In genomic region chr4:39042365-39042764, GRCh38 we compare ENCODE assay signal across 11 cellular contexts. TPM values are rescaled to one million over a fixed set of nuclear protein-coding genes. Genes with fewer than 3 reads are reported as not detected.
DNase-seq lines count a peak whose midpoint lies in the region; ATAC-seq and TF ChIP-seq lines count a peak whose summit lies in the region.
"Had no signal": no experiment of that assay in that cellular context is flagged by ENCODE, and none has a peak within 500 bp of the region (broad histone marks: within the 10 kb centered on the region; RNA-seq: fewer than 3 reads in every experiment).

No MANE protein-coding gene starts in this region.

- no peaks in the 10 kb centered on the region for H3K9me3 ChIP-seq in lower lobe of right lung

- ATAC-seq in activated naive CD4-positive, alpha-beta T cell treated with anti-CD3 and anti-CD28 coated beads, Interleukin-2, amount 50 U/mL, for 72 hours, result no peak
- no peak for ATAC-seq in lower lobe of right lung

- no peak for TF ChIP-seq CTCF in lower lobe of right lung (IDR thresholded peaks at IDR 0.05)

- H3K4me3 ChIP-seq in lower lobe of right lung, result no peak overlapping the region

- peaks cover 48% of the 10 kb centered on the region for H3K4me1 ChIP-seq in lower lobe of right lung

- intact Hi-C loops in activated naive CD4-positive, alpha-beta T cell treated with anti-CD3 and anti-CD28 coated beads for 36 hours (cut with micrococcal nuclease), result loop anchor here (10.0 kb wide), 1 partner anchor 278 kb away; no protein-coding TSS in a partner anchor
- intact Hi-C loops in activated T-helper 2 cell treated with anti-CD3 and anti-CD28 coated beads, Interferon-gamma antibody, Interleukin-2, Interleukin-4, amounts not matched to agents 10 μg/mL and 5 μg/mL and 100 μg/mL, durations not matched to agents 14 hours and 24 hours and 36 hours (cut with micrococcal nuclease), result loop anchor here (5.0 kb wide), 1 partner anchor 95 kb away; no protein-coding TSS in a partner anchor
- intact Hi-C loops in lower lobe of right lung (cut with DNase I), result no loop called here

- peak overlapping the region; percentile 55 for H3K27ac Mint-ChIP-seq in activated naive CD4-positive, alpha-beta T cell treated with anti-CD3 and anti-CD28 coated beads for 36 hours
- H3K27ac Mint-ChIP-seq in activated naive CD4-positive, alpha-beta T cell treated with anti-CD3 and anti-CD28 coated beads, Interleukin-2, amount 50 U/mL, for 72 hours, result no peak overlapping the region
- peak overlapping the region; percentile 43 for H3K27ac Mint-ChIP-seq in activated T-helper 2 cell treated with anti-CD3 and anti-CD28 coated beads, Interferon-gamma antibody, Interleukin-2, Interleukin-4, amounts not matched to agents 10 μg/mL and 5 μg/mL and 100 μg/mL, durations not matched to agents 14 hours and 24 hours and 36 hours

- CTCF ChIA-PET in activated naive CD4-positive, alpha-beta T cell treated with anti-CD3 and anti-CD28 coated beads for 36 hours (lab: Charles Lee), result no interaction called here

- in situ Hi-C loops in ACHN (cut with HindIII; ENCODE audit: low pct_ligation_motif_present, low pct_unique_long_range_greater_than_20kb, low sequenced_read_pairs), result no loop called here

- no peaks in the 10 kb centered on the region for H3K36me3 ChIP-seq in lower lobe of right lung

- H3K4me1 Mint-ChIP-seq in activated naive CD4-positive, alpha-beta T cell treated with anti-CD3 and anti-CD28 coated beads for 36 hours (ENCODE audit: low read depth), result peaks cover 41% of the 10 kb centered on the region
- H3K4me1 Mint-ChIP-seq in activated T-helper 2 cell treated with anti-CD3 and anti-CD28 coated beads, Interferon-gamma antibody, Interleukin-2, Interleukin-4, amounts not matched to agents 10 μg/mL and 5 μg/mL and 100 μg/mL, durations not matched to agents 14 hours and 24 hours and 36 hours (ENCODE audit: low read depth), result peaks cover 46% of the 10 kb centered on the region

- H3K36me3 Mint-ChIP-seq in activated naive CD4-positive, alpha-beta T cell treated with anti-CD3 and anti-CD28 coated beads for 36 hours (ENCODE audit: low read depth), result peaks cover 3% of the 10 kb centered on the region
- peaks cover 0 to 12% of the 10 kb centered on the region in 2 donors for H3K36me3 Mint-ChIP-seq in activated naive CD4-positive, alpha-beta T cell treated with anti-CD3 and anti-CD28 coated beads, Interleukin-2, amount 50 U/mL, for 72 hours
- peaks cover 7% of the 10 kb centered on the region for H3K36me3 Mint-ChIP-seq in activated T-helper 2 cell treated with anti-CD3 and anti-CD28 coated beads, Interferon-gamma antibody, Interleukin-2, Interleukin-4, amounts not matched to agents 10 μg/mL and 5 μg/mL and 100 μg/mL, durations not matched to agents 14 hours and 24 hours and 36 hours (ENCODE audit: low read depth)

- H3K4me3 Mint-ChIP-seq in activated naive CD4-positive, alpha-beta T cell treated with anti-CD3 and anti-CD28 coated beads for 36 hours, result peak overlapping the region; percentile 16
- H3K4me3 Mint-ChIP-seq in activated T-helper 2 cell treated with anti-CD3 and anti-CD28 coated beads, Interferon-gamma antibody, Interleukin-2, Interleukin-4, amounts not matched to agents 10 μg/mL and 5 μg/mL and 100 μg/mL, durations not matched to agents 14 hours and 24 hours and 36 hours (ENCODE audit: low read depth), result peak overlapping the region; percentile 23

- H3K9me3 Mint-ChIP-seq in activated naive CD4-positive, alpha-beta T cell treated with anti-CD3 and anti-CD28 coated beads for 36 hours, result no peaks in the 10 kb centered on the region
- no peaks in the 10 kb centered on the region for H3K9me3 Mint-ChIP-seq in activated naive CD4-positive, alpha-beta T cell treated with anti-CD3 and anti-CD28 coated beads, Interleukin-2, amount 50 U/mL, for 72 hours
- no peaks in the 10 kb centered on the region for H3K9me3 Mint-ChIP-seq in activated T-helper 2 cell treated with anti-CD3 and anti-CD28 coated beads, Interferon-gamma antibody, Interleukin-2, Interleukin-4, amounts not matched to agents 10 μg/mL and 5 μg/mL and 100 μg/mL, durations not matched to agents 14 hours and 24 hours and 36 hours

- DNase-seq in activated naive CD4-positive, alpha-beta T cell treated with anti-CD3 and anti-CD28 coated beads for 36 hours, result no peak
- no peak for DNase-seq in activated naive CD4-positive, alpha-beta T cell treated with anti-CD3 and anti-CD28 coated beads, Interleukin-2, amount 50 U/mL, for 72 hours (ENCODE audit: low spot score in 2 of 2)
- no peak for DNase-seq in activated T-helper 2 cell treated with anti-CD3 and anti-CD28 coated beads, Interferon-gamma antibody, Interleukin-2, Interleukin-4, amounts not matched to agents 10 μg/mL and 5 μg/mL and 100 μg/mL, durations not matched to agents 14 hours and 24 hours and 36 hours (ENCODE audit: low spot score)
- DNase-seq in lower lobe of right lung (no peak), substantia nigra (lab: John Stamatoyannopoulos, UW) (peak in 31 of 49 donors; percentile 1 to 55 (median 22)), SHP77 (lab: John Stamatoyannopoulos, UW) (no peak), ACHN (no peak), dermis blood vessel endothelial cell (no peak)
- DNase-seq: cerebellar nuclear complex, MV-4-11, NCI-H774 had no signal

- no peaks in the 10 kb centered on the region for H3K27me3 Mint-ChIP-seq in activated naive CD4-positive, alpha-beta T cell treated with anti-CD3 and anti-CD28 coated beads for 36 hours (ENCODE audit: low read depth)
- H3K27me3 Mint-ChIP-seq in activated T-helper 2 cell treated with anti-CD3 and anti-CD28 coated beads, Interferon-gamma antibody, Interleukin-2, Interleukin-4, amounts not matched to agents 10 μg/mL and 5 μg/mL and 100 μg/mL, durations not matched to agents 14 hours and 24 hours and 36 hours (ENCODE audit: low read depth), result no peaks in the 10 kb centered on the region

- H3K27ac ChIP-seq in lower lobe of right lung (peak overlapping the region; percentile 8), substantia nigra (ENCODE audit: low read depth, low read length, poor library complexity, severe bottlenecking) (peak overlapping the region; percentile 9)

- no peaks in the 10 kb centered on the region for H3K27me3 ChIP-seq in lower lobe of right lung (ENCODE audit: low read depth)

RNA-seq across cellular contexts. Expression of gene TMEM156, which starts 10.2 kb away (rescaled TPM):
- total RNA-seq in activated naive CD4-positive, alpha-beta T cell treated with anti-CD3 and anti-CD28 coated beads for 36 hours, result 10 to 100 TPM; 10.2 to 11.3 TPM
- total RNA-seq in activated naive CD4-positive, alpha-beta T cell treated with anti-CD3 and anti-CD28 coated beads, Interleukin-2, amount 50 U/mL, for 72 hours, result 10 to 100 TPM; 13.8 to 24.0 TPM
- 17.6 and 17.8 TPM in 2 replicates for total RNA-seq in activated T-helper 2 cell treated with anti-CD3 and anti-CD28 coated beads, Interferon-gamma antibody, Interleukin-2, Interleukin-4, amounts not matched to agents 10 μg/mL and 5 μg/mL and 100 μg/mL, durations not matched to agents 14 hours and 24 hours and 36 hours
- total RNA-seq in lower lobe of right lung, result 0.62 TPM
- total RNA-seq in dermis blood vessel endothelial cell, result 0.34 and 0.74 TPM in 2 replicates

RNA-seq across cellular contexts. Expression of gene KLHL5, which starts 19.7 kb away (rescaled TPM):
- total RNA-seq in activated naive CD4-positive, alpha-beta T cell treated with anti-CD3 and anti-CD28 coated beads for 36 hours, result 10 to 100 TPM; 14.1 to 14.9 TPM
- 10 to 100 TPM in 1 of 2 donors, 1 to 10 TPM in 1; 5.0 to 29.4 TPM for total RNA-seq in activated naive CD4-positive, alpha-beta T cell treated with anti-CD3 and anti-CD28 coated beads, Interleukin-2, amount 50 U/mL, for 72 hours
- 30.1 and 32.2 TPM in 2 replicates for total RNA-seq in activated T-helper 2 cell treated with anti-CD3 and anti-CD28 coated beads, Interferon-gamma antibody, Interleukin-2, Interleukin-4, amounts not matched to agents 10 μg/mL and 5 μg/mL and 100 μg/mL, durations not matched to agents 14 hours and 24 hours and 36 hours
- total RNA-seq in lower lobe of right lung, result 28.8 TPM
- total RNA-seq in dermis blood vessel endothelial cell, result 119 and 131 TPM in 2 replicates

Comparison
In these comparisons a context has a peak if more than half of its experiments do, and no peak if none do; other contexts are left out.
1. H3K27ac Mint-ChIP-seq: peak in activated naive CD4-positive, alpha-beta T cell treated with anti-CD3 and anti-CD28 coated beads for 36 hours (single experiment) and activated T-helper 2 cell treated with anti-CD3 and anti-CD28 coated beads, Interferon-gamma antibody, Interleukin-2, Interleukin-4, amounts not matched to agents 10 μg/mL and 5 μg/mL and 100 μg/mL, durations not matched to agents 14 hours and 24 hours and 36 hours (single experiment); none in activated naive CD4-positive, alpha-beta T cell treated with anti-CD3 and anti-CD28 coated beads, Interleukin-2, amount 50 U/mL, for 72 hours (0 of 2).
2. DNase-seq: peak in substantia nigra (31 of 49); none in activated naive CD4-positive, alpha-beta T cell treated with anti-CD3 and anti-CD28 coated beads for 36 hours (single experiment), activated naive CD4-positive, alpha-beta T cell treated with anti-CD3 and anti-CD28 coated beads, Interleukin-2, amount 50 U/mL, for 72 hours (0 of 2), activated T-helper 2 cell treated with anti-CD3 and anti-CD28 coated beads, Interferon-gamma antibody, Interleukin-2, Interleukin-4, amounts not matched to agents 10 μg/mL and 5 μg/mL and 100 μg/mL, durations not matched to agents 14 hours and 24 hours and 36 hours (single experiment), lower lobe of right lung (single experiment), SHP77 (0 of 2), ACHN (single experiment) and dermis blood vessel endothelial cell (single experiment).